Comparison of ENCODE assay signal across 9 cellular contexts in the genomic region with DNA sequence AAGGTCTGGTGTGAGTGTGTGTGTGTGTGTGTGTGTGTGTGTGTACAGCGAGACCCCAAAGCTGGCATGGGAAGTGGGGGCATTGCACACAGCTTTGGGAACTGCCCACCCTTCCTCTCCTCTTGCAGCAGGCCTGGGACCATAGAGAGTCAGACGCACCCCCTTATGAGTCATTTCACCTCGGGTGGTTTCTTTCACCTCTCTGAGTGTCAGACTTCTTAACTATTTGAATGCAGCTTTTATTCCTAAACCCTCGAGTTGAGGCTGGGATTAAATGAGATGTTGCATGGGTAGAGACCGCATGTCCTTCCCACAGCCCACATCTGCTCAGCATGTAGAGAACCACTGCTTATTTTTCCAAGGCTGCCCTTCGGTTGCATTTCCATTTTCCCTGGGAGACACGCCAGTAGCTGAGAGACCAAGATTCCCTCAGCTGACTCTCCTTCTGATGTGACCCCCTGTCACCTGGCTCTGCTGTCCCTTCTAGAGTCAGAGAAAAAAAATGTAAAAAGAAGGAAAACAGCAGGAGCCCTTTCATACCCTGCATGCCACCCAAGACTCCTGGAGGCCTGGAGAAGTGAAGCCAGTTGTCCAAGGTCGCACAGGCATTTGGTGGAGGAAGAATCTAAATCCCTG.
DNase-seq lines count a peak whose midpoint lies in the region; ATAC-seq and TF ChIP-seq lines count a peak whose summit lies in the region.
"Had no signal": no experiment of that assay in that cellular context is flagged by ENCODE, and none has a peak within 500 bp of the region (broad histone marks: within the 10 kb centered on the region; RNA-seq: fewer than 3 reads in every experiment).

No MANE protein-coding gene starts in this region.

- ATAC-seq in HG02610 (IDR thresholded peaks at IDR 0.05; ENCODE audit: unreplicated experiment) (peak; percentile 55), activated B cell treated with CpG ODN at 0.5 μM for 24 hours (ENCODE audit: low read depth) (peak; percentile 36), HG03439 (IDR thresholded peaks at IDR 0.05; ENCODE audit: unreplicated experiment) (no peak), HG03097 (IDR thresholded peaks at IDR 0.05; ENCODE audit: low FRiP score, unreplicated experiment) (no peak)

- CTCF ChIA-PET in activated B cell treated with CpG ODN at 0.5 μM for 24 hours (lab: Charles Lee), result no interaction called here

- no peak for TF ChIP-seq CTCF in GM13976 (IDR thresholded peaks at IDR 0.05; ENCODE audit: borderline replicate concordance, control extremely low read depth, extremely low read depth, insufficient read depth, missing control alignments)
- TF ChIP-seq CTCF in activated B cell treated with CpG ODN at 0.5 μM for 24 hours (IDR thresholded peaks at IDR 0.05), result no peak
- TF ChIP-seq CTCF in osteocyte (IDR thresholded peaks at IDR 0.05), result no peak

- peaks cover 50% of the 10 kb centered on the region for H3K4me1 Mint-ChIP-seq in activated B cell treated with CpG ODN at 0.5 μM for 24 hours
- H3K4me1 Mint-ChIP-seq in osteocyte (ENCODE audit: unreplicated experiment), result peaks cover 60% of the 10 kb centered on the region

- H3K9me3 Mint-ChIP-seq in activated B cell treated with CpG ODN at 0.5 μM for 24 hours (no peaks in the 10 kb centered on the region), osteocyte (ENCODE audit: unreplicated experiment) (no peaks in the 10 kb centered on the region)
- H3K9me3 Mint-ChIP-seq: stimulated activated naive CD8-positive, alpha-beta T cell treated with anti-CD3 and anti-CD28 coated beads, Interleukin-15, Interleukin-2, amounts not matched to agents 100 ng/mL and 50 ng/mL, for 24 hours had no signal

- H3K4me3 Mint-ChIP-seq in activated B cell treated with CpG ODN at 0.5 μM for 24 hours (no peak overlapping the region), osteocyte (ENCODE audit: unreplicated experiment) (no peak overlapping the region)
- H3K4me3 Mint-ChIP-seq: stimulated activated naive CD8-positive, alpha-beta T cell treated with anti-CD3 and anti-CD28 coated beads, Interleukin-15, Interleukin-2, amounts not matched to agents 100 ng/mL and 50 ng/mL, for 24 hours had no signal

- peak; percentile 66 for DNase-seq in GM13976 (ENCODE audit: low spot score)
- DNase-seq in activated B cell treated with CpG ODN at 0.5 μM for 24 hours, result no peak
- DNase-seq in osteocyte (ENCODE audit: extremely low spot score, unreplicated experiment), result no peak
- no peak for DNase-seq in stimulated activated CD4-positive, alpha-beta T cell treated with anti-CD3 and anti-CD28 coated beads, Interleukin-4, amount 100 ng/mL, for 24 hours
- no peak for DNase-seq in SW480 (ENCODE audit: low spot score)

- H3K27me3 Mint-ChIP-seq in activated B cell treated with CpG ODN at 0.5 μM for 24 hours, result peaks cover 11% of the 10 kb centered on the region
- H3K27me3 Mint-ChIP-seq in osteocyte (ENCODE audit: unreplicated experiment), result no peaks in the 10 kb centered on the region

- POLR2A ChIA-PET in activated B cell treated with CpG ODN at 0.5 μM for 24 hours (lab: Charles Lee), result interaction anchor here (0.6 kb wide), 1 partner anchor 73 kb away, joined by 3 read pairs; no protein-coding TSS in a partner anchor

- intact Hi-C loops in activated B cell treated with CpG ODN at 0.5 μM for 24 hours (cut with micrococcal nuclease), result loop anchor here (5.0 to 10.0 kb wide), 3 partner anchors 51 to 454 kb away; a partner anchor contains a TSS

- H3K36me3 Mint-ChIP-seq in activated B cell treated with CpG ODN at 0.5 μM for 24 hours (ENCODE audit: low read depth) (no peaks in the 10 kb centered on the region), osteocyte (ENCODE audit: unreplicated experiment) (no peaks in the 10 kb centered on the region)

- no peak overlapping the region for H3K27ac Mint-ChIP-seq in activated B cell treated with CpG ODN at 0.5 μM for 24 hours
- peak overlapping the region; percentile 71 for H3K27ac Mint-ChIP-seq in osteocyte (ENCODE audit: unreplicated experiment)
- H3K27ac Mint-ChIP-seq: stimulated activated naive CD8-positive, alpha-beta T cell treated with anti-CD3 and anti-CD28 coated beads, Interleukin-15, Interleukin-2, amounts not matched to agents 100 ng/mL and 50 ng/mL, for 24 hours had no signal

- in situ Hi-C loops in GM13976 (cut with MboI; ENCODE audit: low sequenced_read_pairs, unreplicated experiment), result no loop called here

Comparison
In these comparisons a context has a peak if more than half of its experiments do, and no peak if none do; other contexts are left out.
1. ATAC-seq: peak in HG02610 (single experiment) and activated B cell treated with CpG ODN at 0.5 μM for 24 hours (single experiment); none in HG03439 (single experiment) and HG03097 (single experiment).